1 cellular context compared by ENCODE assay signal in the genomic region with DNA sequence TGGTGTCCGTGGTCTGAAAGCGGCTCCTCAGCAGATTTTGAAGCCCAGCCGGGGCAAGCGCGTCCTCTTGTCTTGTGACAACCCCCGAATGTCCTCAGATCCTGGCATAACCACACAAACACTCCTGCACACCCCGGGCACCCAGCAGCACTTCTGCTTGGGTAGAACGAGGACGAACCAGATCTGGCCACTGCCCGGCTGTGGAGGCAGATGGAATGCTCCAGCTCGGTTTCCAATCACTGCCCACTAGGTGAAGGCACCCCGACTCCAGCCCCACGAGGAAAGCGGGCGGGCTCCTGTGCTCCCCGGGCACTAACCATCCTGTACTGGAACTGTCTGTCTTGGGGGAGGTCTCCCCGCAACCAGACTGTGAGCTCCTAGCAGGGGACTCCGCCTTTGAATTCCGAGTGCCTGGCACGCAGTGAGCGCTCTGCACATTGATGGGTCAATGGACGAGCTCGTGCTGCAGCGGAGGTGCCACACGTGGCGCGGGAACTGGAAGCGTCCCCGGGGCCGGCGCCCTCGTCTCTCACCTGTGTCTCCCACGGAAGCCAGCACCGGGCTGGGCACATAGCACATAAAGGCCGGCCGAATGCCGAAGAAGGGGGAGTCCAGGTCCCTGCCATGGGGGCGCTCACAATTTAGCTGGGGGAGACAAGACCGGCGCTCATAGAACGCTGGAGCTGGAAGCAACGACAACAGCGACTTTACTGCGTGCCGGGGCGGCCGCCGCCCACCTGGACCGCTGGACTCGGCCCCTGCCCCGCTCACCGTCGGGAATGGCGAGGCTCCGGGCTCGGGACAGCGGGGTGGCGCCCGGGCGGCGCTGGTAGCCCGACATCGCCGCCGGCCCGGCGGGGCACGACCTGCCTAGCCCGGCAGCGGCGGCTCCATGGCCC.
TF ChIP-seq lines count a peak whose summit lies in the region.

No MANE protein-coding gene starts in this region.

TF ChIP-seq in SK-N-SH, 30 proteins besides CTCF, POLR2A, EP300 and RAD21 (continued from another document):
- TF ChIP-seq TAF1 (IDR thresholded peaks at IDR 0.05; ENCODE audit: borderline replicate concordance, low read depth, low read length) (no peak), MEF2A (IDR thresholded peaks at IDR 0.05; ENCODE audit: borderline replicate concordance, low read depth) (no peak), FOXJ3 (CRISPR knock-in tag; IDR thresholded peaks at IDR 0.05) (no peak), EZH2phosphoT487 (IDR thresholded peaks at IDR 0.05; ENCODE audit: borderline replicate concordance, low read depth) (no peak), FOSL2 (IDR thresholded peaks at IDR 0.05; ENCODE audit: borderline replicate concordance, low read depth) (no peak), ZBTB33 (IDR thresholded peaks at IDR 0.05; ENCODE audit: borderline replicate concordance, low read depth) (no peak)
- TF ChIP-seq, protein P1, sequence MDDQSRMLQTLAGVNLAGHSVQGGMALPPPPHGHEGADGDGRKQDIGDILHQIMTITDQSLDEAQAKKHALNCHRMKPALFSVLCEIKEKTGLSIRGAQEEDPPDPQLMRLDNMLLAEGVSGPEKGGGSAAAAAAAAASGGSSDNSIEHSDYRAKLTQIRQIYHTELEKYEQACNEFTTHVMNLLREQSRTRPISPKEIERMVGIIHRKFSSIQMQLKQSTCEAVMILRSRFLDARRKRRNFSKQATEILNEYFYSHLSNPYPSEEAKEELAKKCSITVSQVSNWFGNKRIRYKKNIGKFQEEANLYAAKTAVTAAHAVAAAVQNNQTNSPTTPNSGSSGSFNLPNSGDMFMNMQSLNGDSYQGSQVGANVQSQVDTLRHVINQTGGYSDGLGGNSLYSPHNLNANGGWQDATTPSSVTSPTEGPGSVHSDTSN (IDR thresholded peaks at IDR 0.05) = no peak
